ENCODE assay signal across 30 cellular contexts in the genomic region with DNA sequence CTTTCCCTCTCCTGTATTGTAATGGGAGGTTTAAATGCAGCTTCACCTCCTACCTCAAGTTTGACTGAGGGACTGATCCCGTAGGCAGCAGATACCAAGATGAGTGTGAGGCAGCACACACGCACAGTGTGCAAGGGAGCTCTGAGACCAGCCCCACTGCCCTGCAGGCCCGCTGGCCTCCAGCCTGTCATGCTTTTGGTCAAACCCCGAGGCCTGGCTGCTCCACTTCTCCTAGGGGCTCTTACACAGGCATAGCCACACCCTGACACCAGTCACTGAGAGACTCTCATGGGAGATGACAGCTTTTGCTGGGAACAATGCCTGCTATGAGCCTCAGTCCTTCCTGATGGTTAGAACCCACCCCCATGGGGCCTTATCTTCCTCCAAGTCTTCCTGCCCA. TPM values are rescaled to one million over a fixed set of nuclear protein-coding genes. Genes with fewer than 3 reads are reported as not detected.
"Had no signal": no experiment of that assay in that cellular context is flagged by ENCODE, and none has a peak within 500 bp of the region (broad histone marks: within the 10 kb centered on the region; RNA-seq: fewer than 3 reads in every experiment).

No MANE protein-coding gene starts in this region.

- H3K27ac Mint-ChIP-seq: activated CD4-positive, alpha-beta memory T cell treated with anti-CD3 and anti-CD28 coated beads for 36 hours; activated naive CD4-positive, alpha-beta T cell treated with anti-CD3 and anti-CD28 coated beads, Interleukin-2, amount 50 U/mL, for 24 hours; activated T-cell treated with anti-CD3 and anti-CD28 coated beads, Interleukin-2, amount 50 U/mL, for 24 hours; activated T-helper 1 cell treated with anti-CD3 and anti-CD28 coated beads, Interleukin-12 subunit alpha, Interleukin-12 subunit beta, Interleukin-2, Interleukin-4 antibody, amounts not matched to agents 30 ng/mL and 10 ng/mL and 1 ng/mL, durations not matched to agents 14 hours and 24 hours and 36 hours; T-helper 1 cell treated with Interleukin-12 subunit alpha and Interleukin-12 subunit beta and Interleukin-4 antibody, amounts not matched to agents 30 μg/mL and 1 μg/mL, for 36 hours; WTC11 had no signal

- H3K9me3 ChIP-seq: Peyer's patch, SJSA1 had no signal

- H3K36me3 Mint-ChIP-seq: activated CD4-positive, alpha-beta memory T cell treated with anti-CD3 and anti-CD28 coated beads for 36 hours; activated naive CD4-positive, alpha-beta T cell treated with anti-CD3 and anti-CD28 coated beads, Interleukin-2, amount 50 U/mL, for 24 hours; WTC11 had no signal

- H3K4me3 Mint-ChIP-seq: activated CD4-positive, alpha-beta memory T cell treated with anti-CD3 and anti-CD28 coated beads for 36 hours; activated naive CD4-positive, alpha-beta T cell treated with anti-CD3 and anti-CD28 coated beads, Interleukin-2, amount 50 U/mL, for 24 hours; activated T-cell treated with anti-CD3 and anti-CD28 coated beads, Interleukin-2, amount 50 U/mL, for 24 hours; activated T-helper 1 cell treated with anti-CD3 and anti-CD28 coated beads, Interleukin-12 subunit alpha, Interleukin-12 subunit beta, Interleukin-2, Interleukin-4 antibody, amounts not matched to agents 30 ng/mL and 10 ng/mL and 1 ng/mL, durations not matched to agents 14 hours and 24 hours and 36 hours; T-helper 1 cell treated with Interleukin-12 subunit alpha and Interleukin-12 subunit beta and Interleukin-4 antibody, amounts not matched to agents 30 μg/mL and 1 μg/mL, for 36 hours; WTC11 had no signal

- H3K27ac ChIP-seq: brain microvascular endothelial cell, cardiac muscle cell, Peyer's patch, RWPE1, SJSA1 had no signal

- H3K27me3 ChIP-seq: brain microvascular endothelial cell, Peyer's patch had no signal

- H3K36me3 ChIP-seq: brain microvascular endothelial cell, cardiac muscle cell, Peyer's patch, SJSA1 had no signal

- H3K4me1 Mint-ChIP-seq: activated naive CD4-positive, alpha-beta T cell treated with anti-CD3 and anti-CD28 coated beads, Interleukin-2, amount 50 U/mL, for 24 hours had no signal

- H3K4me3 ChIP-seq: cardiac muscle cell, K562, Peyer's patch, SJSA1 had no signal

- DNase-seq: activated CD4-positive, alpha-beta memory T cell treated with anti-CD3 and anti-CD28 coated beads for 36 hours; activated CD4-positive, alpha-beta T cell treated with anti-CD3 and anti-CD28 coated beads for 48 hours; activated CD4-positive, CD25-positive, alpha-beta regulatory T cell treated with anti-CD3 and anti-CD28 coated beads, Interleukin-2, amount 50 U/mL, for 72 hours; activated effector memory CD4-positive, alpha-beta T cell treated with Interleukin-2 at 50 U/mL for 16 hours; activated naive CD4-positive, alpha-beta T cell; activated T-cell treated with anti-CD3 and anti-CD28 coated beads, Interleukin-2, amount 50 U/mL, for 24 hours; amygdala; brain microvascular endothelial cell; Karpas-422; MM.1S; NCI-H1105 treated with DMSO at 0.1 percent for 48 hours; NCI-H1436 treated with DMSO at 0.1 percent for 48 hours; NCI-H187; NCI-H2081; NCI-H510A treated with DMSO at 0.1 percent for 48 hours; NCI-H69; Peyer's patch; SHP77; T-helper 9 cell had no signal

- ATAC-seq: SK-N-SH treated with all-trans-retinoic acid at 6 μM for 48 hours had no signal

- H3K4me1 ChIP-seq: Peyer's patch, SJSA1 had no signal

- H3K9me3 Mint-ChIP-seq: activated CD4-positive, alpha-beta memory T cell treated with anti-CD3 and anti-CD28 coated beads for 36 hours; activated naive CD4-positive, alpha-beta T cell treated with anti-CD3 and anti-CD28 coated beads, Interleukin-2, amount 50 U/mL, for 24 hours; activated T-cell treated with anti-CD3 and anti-CD28 coated beads, Interleukin-2, amount 50 U/mL, for 24 hours; activated T-helper 1 cell treated with anti-CD3 and anti-CD28 coated beads, Interleukin-12 subunit alpha, Interleukin-12 subunit beta, Interleukin-2, Interleukin-4 antibody, amounts not matched to agents 30 ng/mL and 10 ng/mL and 1 ng/mL, durations not matched to agents 14 hours and 24 hours and 36 hours; T-helper 1 cell treated with Interleukin-12 subunit alpha and Interleukin-12 subunit beta and Interleukin-4 antibody, amounts not matched to agents 30 μg/mL and 1 μg/mL, for 36 hours; WTC11 had no signal

RNA-seq across cellular contexts. Expression of a gene that starts 27.6 kb away (rescaled TPM):
- total RNA-seq: activated CD4-positive, alpha-beta memory T cell treated with anti-CD3 and anti-CD28 coated beads for 36 hours; activated CD8-positive, alpha-beta memory T cell treated with anti-CD3 and anti-CD28 coated beads for 36 hours; activated T-helper 1 cell treated with anti-CD3 and anti-CD28 coated beads, Interleukin-12 subunit alpha, Interleukin-12 subunit beta, Interleukin-2, Interleukin-4 antibody, amounts not matched to agents 30 ng/mL and 10 ng/mL and 1 ng/mL, durations not matched to agents 14 hours and 24 hours and 36 hours; astrocyte; cardiac muscle cell; K562; Peyer's patch; SJSA1; WTC11 had no signal
- polyA plus RNA-seq: cardiac muscle cell, K562 had no signal
